8 cellular contexts compared by ENCODE assay signal in genomic region chr2:132416080-132416911, GRCh38. TPM values are rescaled to one million over a fixed set of nuclear protein-coding genes. Genes with fewer than 3 reads are reported as not detected.
DNase-seq lines count a peak whose midpoint lies in the region; FAIRE-seq and TF ChIP-seq lines count a peak whose summit lies in the region.

Gene GPR39 (plus strand): TSS chr2:132416805.

- TF ChIP-seq CTCF in breast epithelium (IDR thresholded peaks at IDR 0.05) = no peak

- in situ Hi-C loops in GM23248 (cut with MboI) = no loop called here

- H3K4me2 ChIP-seq in GM23248 (ENCODE audit: unreplicated experiment) = peak within 1 kb of the TSS; percentile 83

- H3K27me3 ChIP-seq in GM23248 (replicated peaks; ENCODE audit: insufficient read depth) = no peaks in the 10 kb centered on the region
- no peaks in the 10 kb centered on the region for H3K27me3 ChIP-seq in breast epithelium
- no peaks in the 10 kb centered on the region for H3K27me3 ChIP-seq in small intestine (ENCODE audit: control insufficient read depth in 2 of 2, insufficient read depth in 2 of 2, low read length in 2 of 2)

- no peak for TF ChIP-seq POLR2A in breast epithelium (IDR thresholded peaks at IDR 0.05)

- H3K27ac ChIP-seq in GM23248 (peak within 1 kb of the TSS; percentile 85), breast epithelium (peak within 1 kb of the TSS; percentile 70 to 87), small intestine (ENCODE audit: low read depth in 1 of 2, low read length in 1 of 2) (peak within 1 kb of the TSS; percentile 93 to 98)

- H3K9me3 ChIP-seq in GM23248 (ENCODE audit: low read depth) (no peaks in the 10 kb centered on the region), breast epithelium (no peaks in the 10 kb centered on the region), small intestine (ENCODE audit: control insufficient read depth, low read depth) (no peaks in the 10 kb centered on the region)

- WGBS in GM23248 (ENCODE audit: low coverage in 1 of 2, low lambda C conversion rate in 2 of 2, missing lambda C conversion rate in 2 of 2), 2 experiments = 5% methylated on average over 36 to 54 of the region's 55 CpGs
- WGBS in small intestine, 3 donors = 1 to 2% (median 2%) methylated on average over 50 to 55 of the region's 55 CpGs

- H3K9ac ChIP-seq in GM23248 = peak within 1 kb of the TSS; percentile 81

- no peaks in the 10 kb centered on the region for H4K20me1 ChIP-seq in GM23248 (ENCODE audit: insufficient read depth)

- no peaks in the 10 kb centered on the region for H3K36me3 ChIP-seq in GM23248 (ENCODE audit: low read depth)
- H3K36me3 ChIP-seq in breast epithelium = no peaks in the 10 kb centered on the region
- no peaks in the 10 kb centered on the region for H3K36me3 ChIP-seq in small intestine (ENCODE audit: control insufficient read depth in 2 of 2, insufficient read depth in 2 of 2, low read length in 2 of 2)

- intact Hi-C loops in breast epithelium (cut with DNase I; ENCODE audit: low total_unique reads) = no loop called here

- no peaks in the 10 kb centered on the region for H3K79me2 ChIP-seq in GM23248 (ENCODE audit: insufficient read depth)

- peaks cover 11% of the 10 kb centered on the region for H3F3A ChIP-seq in GM23248 (ENCODE audit: insufficient read depth)

- H3K4me3 ChIP-seq in GM23248 (peak within 1 kb of the TSS; percentile 72), breast epithelium (peak within 1 kb of the TSS; percentile 50 to 78 (median 62)), small intestine (ENCODE audit: low read depth in 1 of 2, low read length in 2 of 2) (peak within 1 kb of the TSS; percentile 25 to 68)

- FAIRE-seq in islet of Langerhans (lab: Jason Lieb, UNC) = peak; percentile 64
- FAIRE-seq in small intestine (lab: Jason Lieb, UNC) = no peak

- H3K4me1 ChIP-seq in GM23248 (ENCODE audit: insufficient read depth) = peaks cover 23% of the 10 kb centered on the region
- no peaks in the 10 kb centered on the region for H3K4me1 ChIP-seq in breast epithelium
- H3K4me1 ChIP-seq in small intestine (ENCODE audit: control insufficient read depth in 2 of 2, insufficient read depth in 1 of 2, low read depth in 1 of 2, low read length in 1 of 2) = no peaks in the 10 kb centered on the region

- DNase-seq in GM23248 (peak; percentile 98), NCI-H2227 (lab: John Stamatoyannopoulos, UW; ENCODE audit: unreplicated experiment) (peak; percentile 68), breast epithelium (ENCODE audit: low spot score in 2 of 2) (peak; percentile 56 to 72), small intestine (peak; percentile 98), NAMALWA (ENCODE audit: low spot score) (no peak)
- no peak for DNase-seq in stimulated activated CD4-positive, alpha-beta T cell treated with anti-CD3 and anti-CD28 coated beads, Interleukin-2, amount 100 ng/mL, for 48 hours
- no peak for DNase-seq in stimulated activated CD4-positive, alpha-beta T cell treated with anti-CD3 and anti-CD28 coated beads, Interleukin-4, amount 100 ng/mL, for 24 hours

- no peaks in the 10 kb centered on the region for H3K9me2 ChIP-seq in GM23248 (ENCODE audit: insufficient read depth)

- H2AFZ ChIP-seq in GM23248 = peak within 1 kb of the TSS; percentile 80

RNA-seq across cellular contexts. Expression of gene GPR39, which starts in this region (rescaled TPM):
- 2.6 and 3.8 TPM in 2 replicates for total RNA-seq in GM23248 (2014; rRNA removed; shearing (Covaris generic))
- polyA plus RNA-seq in GM23248 (2016; fragmentation: Nextera tagmentation; extraction: Ambion mirVana) (1.5 and 1.6 TPM in 2 replicates), small intestine (1 to 10 TPM; 3.8 to 6.2 (median 4.3) TPM)
- total RNA-seq in breast epithelium = 10 to 100 TPM in 1 of 3 donors, 1 to 10 TPM in 1, under 1 TPM in 1; 0.16 to 10.4 (median 8.2) TPM

Comparison
In these comparisons a context has a peak if more than half of its experiments do, and no peak if none do; other contexts are left out.
1. DNase-seq: peak in GM23248 (single experiment), NCI-H2227 (single experiment), breast epithelium (2 of 2) and small intestine (single experiment); none in stimulated activated CD4-positive, alpha-beta T cell treated with anti-CD3 and anti-CD28 coated beads, Interleukin-2, amount 100 ng/mL, for 48 hours (0 of 2), stimulated activated CD4-positive, alpha-beta T cell treated with anti-CD3 and anti-CD28 coated beads, Interleukin-4, amount 100 ng/mL, for 24 hours (single experiment) and NAMALWA (single experiment).
2. Peak in every context shown above with its lines, with median percentiles within 50 percentile points of each other: H3K27ac ChIP-seq and H3K4me3 ChIP-seq.